18 cellular contexts compared by ENCODE assay signal in the genomic region with DNA sequence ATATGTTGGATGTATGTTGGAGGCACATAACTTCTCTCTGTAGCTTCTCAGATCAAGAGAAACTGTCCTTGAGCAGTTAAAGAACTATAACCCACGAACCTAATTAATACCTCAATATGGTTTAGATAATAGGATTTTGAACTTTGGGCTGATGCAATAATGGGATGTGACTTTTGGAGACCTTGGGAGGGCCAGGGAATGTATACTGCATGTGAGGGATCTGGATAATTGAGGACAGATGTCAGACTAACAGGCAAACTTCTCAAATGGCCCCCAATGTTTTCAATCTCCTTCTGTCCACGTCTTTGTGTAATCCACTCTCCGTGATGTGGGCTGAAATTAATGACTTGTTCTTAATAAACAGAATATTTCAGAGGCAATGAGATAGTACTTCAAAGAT.
"Had no signal": no experiment of that assay in that cellular context is flagged by ENCODE, and none has a peak within 500 bp of the region (broad histone marks: within the 10 kb centered on the region; RNA-seq: fewer than 3 reads in every experiment).

No MANE protein-coding gene starts in this region.

- H3K4me3 ChIP-seq: coronary artery, mucosa of descending colon, ovary, right atrium auricular region, sigmoid colon, skin epidermis, stomach, thoracic aorta, transverse colon had no signal

- DNase-seq: effector CD4-positive, alpha-beta T cell; endodermal cell; foreskin keratinocyte; left colon; mucosa of descending colon; naive thymus-derived CD8-positive, alpha-beta T cell; nucleus accumbens; ovary; sigmoid colon; stimulated activated CD4-positive, alpha-beta T cell treated with anti-CD3 and anti-CD28 coated beads, Interleukin-12 subunit alpha, Interleukin-12 subunit beta, amount 100 ng/mL, for 4 hours; stimulated activated naive CD4-positive, alpha-beta T cell; stomach; substantia nigra; transverse colon had no signal

- H3K27ac ChIP-seq: coronary artery, foreskin keratinocyte, ovary, right atrium auricular region, sigmoid colon, skin epidermis, stomach, thoracic aorta, transverse colon had no signal

- H3K36me3 Mint-ChIP-seq: naive thymus-derived CD8-positive, alpha-beta T cell had no signal

- H3K27me3 ChIP-seq: foreskin keratinocyte, ovary, right atrium auricular region, sigmoid colon, stomach, transverse colon had no signal

- H3K9me3 ChIP-seq: mucosa of descending colon, ovary, right atrium auricular region, sigmoid colon, stomach, thoracic aorta, transverse colon had no signal

- H3K36me3 ChIP-seq: ovary, right atrium auricular region, sigmoid colon, stomach, thoracic aorta, transverse colon had no signal

- H3K4me1 Mint-ChIP-seq: naive thymus-derived CD8-positive, alpha-beta T cell had no signal

- H3K4me1 ChIP-seq: foreskin keratinocyte, right atrium auricular region, sigmoid colon, stomach, transverse colon had no signal

- H3K27me3 Mint-ChIP-seq: naive thymus-derived CD8-positive, alpha-beta T cell had no signal

- H3K9me3 Mint-ChIP-seq: endodermal cell had no signal

- H3K4me3 Mint-ChIP-seq: endodermal cell; naive thymus-derived CD8-positive, alpha-beta T cell had no signal

- H3K27ac Mint-ChIP-seq: endodermal cell; naive thymus-derived CD8-positive, alpha-beta T cell had no signal
